In genomic region chr1:32066489-32066873, GRCh38 we compare ENCODE assay signal across 9 cellular contexts. TPM values are rescaled to one million over a fixed set of nuclear protein-coding genes. Genes with fewer than 3 reads are reported as not detected.
DNase-seq lines count a peak whose midpoint lies in the region; ATAC-seq and TF ChIP-seq lines count a peak whose summit lies in the region.
"Had no signal": no experiment of that assay in that cellular context is flagged by ENCODE, and none has a peak within 500 bp of the region (broad histone marks: within the 10 kb centered on the region; RNA-seq: fewer than 3 reads in every experiment).

No MANE protein-coding gene starts in this region.

- H3K9me3 ChIP-seq in Panc1 (ENCODE audit: control insufficient read depth, insufficient read depth, low read depth, low read length) = no peaks in the 10 kb centered on the region

- no peaks in the 10 kb centered on the region for H3K27me3 ChIP-seq in Panc1 (ENCODE audit: control insufficient read depth, insufficient read depth, low read length)

- 0 out of 2 replicates have a peak overlapping the region, but pooled peaks have one; percentile 41 for H3K27ac ChIP-seq in Panc1 (ENCODE audit: low read length)
- H3K27ac ChIP-seq: C4-2B had no signal

- no peak overlapping the region for H3K27ac Mint-ChIP-seq in activated CD4-positive, alpha-beta T cell treated with anti-CD3 and anti-CD28 coated beads, Interleukin-2, amount 10 ng/mL, durations not matched to agents 7 days and 5 days
- H3K27ac Mint-ChIP-seq in effector memory CD8-positive, alpha-beta T cell = peak overlapping the region in 1 of 2 donors; percentile 25

- TF ChIP-seq CTCF in Panc1 (IDR thresholded peaks at IDR 0.05) = no peak

- TSS peak; percentile 16 for BruUV-seq in Panc1 (replicated peaks; lab: Mats Ljungman, UMichigan)

- H3K4me1 ChIP-seq in Panc1 (ENCODE audit: control insufficient read depth, insufficient read depth, low read length) = peaks cover 4% of the 10 kb centered on the region; the same call in 1 of the 2 replicates

- DNase-seq in activated CD4-positive, alpha-beta T cell treated with anti-CD3 and anti-CD28 coated beads, Interleukin-2, amount 10 ng/mL, durations not matched to agents 7 days and 5 days = peak; percentile 27
- no peak for DNase-seq in activated CD4-positive, alpha-beta T cell treated with anti-CD3 and anti-CD28 coated beads for 1 hour
- peak; percentile 15 for DNase-seq in Panc1 (ENCODE audit: low read depth, low spot score)
- DNase-seq in effector memory CD8-positive, alpha-beta T cell = peak in 1 of 3 experiments; percentile 13
- peak; percentile 77 for DNase-seq in mucosa of gallbladder (ENCODE audit: low spot score)
- DNase-seq in amniotic stem cell (lab: John Stamatoyannopoulos, UW) = no peak

- POLR2A ChIA-PET in activated CD4-positive, alpha-beta T cell treated with anti-CD3 and anti-CD28 coated beads, Interleukin-2, amount 10 ng/mL, durations not matched to agents 7 days and 5 days (lab: Charles Lee) = no interaction called here
- POLR2A ChIA-PET in Panc1 (lab: Charles Lee) = interaction anchor here (0.7 to 1.0 kb wide), 2 partner anchors 12 to 23 kb away, joined by 8 to 9 read pairs; no protein-coding TSS in a partner anchor

- peaks cover 8% of the 10 kb centered on the region; the same call in 1 of the 2 replicates for H3K36me3 ChIP-seq in Panc1 (ENCODE audit: control insufficient read depth, insufficient read depth, low read length)

- no peak overlapping the region for H3K4me3 ChIP-seq in Panc1 (ENCODE audit: low read depth in 2 of 2, low read length in 2 of 2)

- peaks cover 28% of the 10 kb centered on the region for H3K4me1 Mint-ChIP-seq in activated CD4-positive, alpha-beta T cell treated with anti-CD3 and anti-CD28 coated beads, Interleukin-2, amount 10 ng/mL, durations not matched to agents 7 days and 5 days
- peaks cover 5 to 9% of the 10 kb centered on the region in 2 donors for H3K4me1 Mint-ChIP-seq in effector memory CD8-positive, alpha-beta T cell (ENCODE audit: low read depth in 2 of 2)

- ATAC-seq in Panc1 = peak; percentile 42
- peak; percentile 80 for ATAC-seq in effector memory CD8-positive, alpha-beta T cell (replicated peaks)
- ATAC-seq in GM21723 (IDR thresholded peaks at IDR 0.05; ENCODE audit: unreplicated experiment) = no peak
- ATAC-seq in HG03457 (IDR thresholded peaks at IDR 0.05; ENCODE audit: unreplicated experiment) = no peak

- peaks cover 3% of the 10 kb centered on the region for H3K27me3 Mint-ChIP-seq in activated CD4-positive, alpha-beta T cell treated with anti-CD3 and anti-CD28 coated beads, Interleukin-2, amount 10 ng/mL, durations not matched to agents 7 days and 5 days
- no peaks in the 10 kb centered on the region for H3K27me3 Mint-ChIP-seq in effector memory CD8-positive, alpha-beta T cell

- no peak overlapping the region for H3K4me3 Mint-ChIP-seq in activated CD4-positive, alpha-beta T cell treated with anti-CD3 and anti-CD28 coated beads, Interleukin-2, amount 10 ng/mL, durations not matched to agents 7 days and 5 days
- H3K4me3 Mint-ChIP-seq in effector memory CD8-positive, alpha-beta T cell = peak overlapping the region in 1 of 2 donors; percentile 17

- CTCF ChIA-PET in activated CD4-positive, alpha-beta T cell treated with anti-CD3 and anti-CD28 coated beads, Interleukin-2, amount 10 ng/mL, durations not matched to agents 7 days and 5 days (lab: Charles Lee) = interaction anchor here (1.4 to 1.9 kb wide), 2 partner anchors 10 to 30 kb away, joined by 4 read pairs; no protein-coding TSS in a partner anchor
- CTCF ChIA-PET in Panc1 (lab: Charles Lee) = no interaction called here

- H3K9me3 Mint-ChIP-seq in activated CD4-positive, alpha-beta T cell treated with anti-CD3 and anti-CD28 coated beads, Interleukin-2, amount 10 ng/mL, durations not matched to agents 7 days and 5 days = no peaks in the 10 kb centered on the region
- no peaks in the 10 kb centered on the region for H3K9me3 Mint-ChIP-seq in effector memory CD8-positive, alpha-beta T cell

- in situ Hi-C loops in Panc1 (cut with HindIII; ENCODE audit: low pct_unique_long_range_greater_than_20kb, low sequenced_read_pairs) = no loop called here

- peaks cover 19% of the 10 kb centered on the region for H3K36me3 Mint-ChIP-seq in activated CD4-positive, alpha-beta T cell treated with anti-CD3 and anti-CD28 coated beads, Interleukin-2, amount 10 ng/mL, durations not matched to agents 7 days and 5 days (ENCODE audit: low read depth)
- H3K36me3 Mint-ChIP-seq in effector memory CD8-positive, alpha-beta T cell (ENCODE audit: insufficient read depth) = peaks cover 18% of the 10 kb centered on the region

- intact Hi-C loops in Panc1 (cut with micrococcal nuclease; ENCODE audit: unreplicated experiment) = no loop called here

RNA-seq across cellular contexts. Expression of gene TMEM39B, which starts 6.3 kb away (rescaled TPM):
- 10 to 100 TPM; 30.4 to 36.3 TPM for total RNA-seq in activated CD4-positive, alpha-beta T cell treated with anti-CD3 and anti-CD28 coated beads, Interleukin-2, amount 10 ng/mL, durations not matched to agents 7 days and 5 days
- total RNA-seq in Panc1 (2021; ENCODE audit: unreplicated experiment) (35.0 TPM), mucosa of gallbladder (18.4 TPM)
- 44.7 TPM for polyA plus RNA-seq in Panc1 (2012; ENCODE audit: insufficient read length)

RNA-seq across cellular contexts. Expression of gene KPNA6, which starts 41.4 kb away (rescaled TPM):
- 10 to 100 TPM; 64.8 to 64.9 TPM for total RNA-seq in activated CD4-positive, alpha-beta T cell treated with anti-CD3 and anti-CD28 coated beads, Interleukin-2, amount 10 ng/mL, durations not matched to agents 7 days and 5 days
- 116 TPM for total RNA-seq in Panc1 (2021; ENCODE audit: unreplicated experiment)
- polyA plus RNA-seq in Panc1 (2012; ENCODE audit: insufficient read length) = 21.6 TPM
- 65.2 TPM for total RNA-seq in mucosa of gallbladder

RNA-seq across cellular contexts. Expression of gene KHDRBS1, which starts 52.8 kb away (rescaled TPM):
- total RNA-seq in activated CD4-positive, alpha-beta T cell treated with anti-CD3 and anti-CD28 coated beads, Interleukin-2, amount 10 ng/mL, durations not matched to agents 7 days and 5 days = 100 to 1,000 TPM; 174 to 183 TPM
- total RNA-seq in Panc1 (2021; ENCODE audit: unreplicated experiment) = 163 TPM
- polyA plus RNA-seq in Panc1 (2012; ENCODE audit: insufficient read length) = 127 TPM
- 99.4 TPM for total RNA-seq in mucosa of gallbladder

Comparison
In these comparisons a context has a peak if more than half of its experiments do, and no peak if none do; other contexts are left out.
1. DNase-seq: peak in activated CD4-positive, alpha-beta T cell treated with anti-CD3 and anti-CD28 coated beads, Interleukin-2, amount 10 ng/mL, durations not matched to agents 7 days and 5 days (single experiment), Panc1 (single experiment) and mucosa of gallbladder (single experiment); none in activated CD4-positive, alpha-beta T cell treated with anti-CD3 and anti-CD28 coated beads for 1 hour (single experiment) and amniotic stem cell (single experiment).
2. ATAC-seq: peak in Panc1 (single experiment) and effector memory CD8-positive, alpha-beta T cell (single experiment); none in GM21723 (single experiment) and HG03457 (single experiment).